9 cellular contexts compared by ENCODE assay signal in the genomic region with DNA sequence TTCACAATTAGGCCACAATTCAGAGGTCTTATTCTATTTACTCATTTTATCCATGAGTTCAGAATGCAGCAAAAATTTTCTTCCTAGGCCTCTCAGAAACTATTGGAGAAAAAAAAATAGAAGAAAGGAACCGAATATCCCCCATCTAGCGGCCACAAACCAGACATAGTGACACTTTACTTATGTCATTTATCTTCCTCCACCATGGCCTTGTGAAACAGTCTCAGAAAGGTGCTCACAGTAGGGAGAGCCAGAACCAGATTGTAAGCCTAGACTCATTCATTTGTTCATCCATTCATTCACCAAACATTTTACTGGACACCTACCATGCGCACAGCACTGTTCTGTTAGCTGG. TPM values are rescaled to one million over a fixed set of nuclear protein-coding genes. Genes with fewer than 3 reads are reported as not detected.
DNase-seq lines count a peak whose midpoint lies in the region; ATAC-seq and TF ChIP-seq lines count a peak whose summit lies in the region.
"Had no signal": no experiment of that assay in that cellular context is flagged by ENCODE, and none has a peak within 500 bp of the region (broad histone marks: within the 10 kb centered on the region; RNA-seq: fewer than 3 reads in every experiment).

No MANE protein-coding gene starts in this region.

- no peak overlapping the region for H3K27ac ChIP-seq in mesenchymal stem cell (ENCODE audit: low read length, poor library complexity, severe bottlenecking)
- peak overlapping the region in 1 of 2 donors; percentile 76 for H3K27ac ChIP-seq in testis
- H3K27ac ChIP-seq: VCaP had no signal

- H3K4me1 Mint-ChIP-seq in natural killer cell treated with Interleukin-12 subunit alpha and Interleukin-12 subunit beta and Interleukin-15 and Interleukin-18, amount 100 ng/mL, for 72 hours (ENCODE audit: low read depth in 2 of 2), result peaks cover 13 to 14% of the 10 kb centered on the region in 2 donors

- peaks cover 5% of the 10 kb centered on the region for H3K9me3 Mint-ChIP-seq in natural killer cell treated with Interleukin-12 subunit alpha and Interleukin-12 subunit beta and Interleukin-15 and Interleukin-18, amount 100 ng/mL, for 72 hours

- no peak overlapping the region for H3K4me3 Mint-ChIP-seq in natural killer cell treated with Interleukin-12 subunit alpha and Interleukin-12 subunit beta and Interleukin-15 and Interleukin-18, amount 100 ng/mL, for 72 hours

- H3K4me2 ChIP-seq in mesenchymal stem cell (ENCODE audit: low read length, poor library complexity, severe bottlenecking), result no peak overlapping the region

- intact Hi-C loops in testis (cut with DNase I; ENCODE audit: low total_unique reads), result no loop called here
- intact Hi-C loops in Right ventricle myocardium superior (cut with DNase I), result no loop called here

- H3K4me1 ChIP-seq in mesenchymal stem cell (ENCODE audit: control insufficient read depth, insufficient read depth, low read depth, low read length) (peaks cover 30% of the 10 kb centered on the region), testis (peaks cover 65% of the 10 kb centered on the region)

- H2AK5ac ChIP-seq in mesenchymal stem cell (ENCODE audit: low read length, severe bottlenecking), result no peak overlapping the region

- H3K9me3 ChIP-seq in mesenchymal stem cell (ENCODE audit: control insufficient read depth, low read length) (no peaks in the 10 kb centered on the region), testis (no peaks in the 10 kb centered on the region)

- DNase-seq in GM12865 (ENCODE audit: low read depth) (peak; percentile 67), mesenchymal stem cell (no peak), testis (no peak), H4 (ENCODE audit: low spot score) (no peak), Right ventricle myocardium superior (no peak)
- no peak for DNase-seq in natural killer cell treated with Interleukin-12 subunit alpha and Interleukin-12 subunit beta and Interleukin-15 and Interleukin-18, amount 100 ng/mL, for 72 hours (ENCODE audit: low spot score)

- peak overlapping the region in 1 of 2 experiments; percentile 55 for H2BK12ac ChIP-seq in mesenchymal stem cell (ENCODE audit: low read length in 2 of 2)

- H3K4me3 ChIP-seq in GM12865 (ENCODE audit: low read depth, low read length), result peak overlapping the region; percentile 35
- peak overlapping the region in 1 of 2 experiments; percentile 47 for H3K4me3 ChIP-seq in mesenchymal stem cell (ENCODE audit: insufficient read depth in 1 of 2, low read depth in 1 of 2, low read length in 2 of 2)
- H3K4me3 ChIP-seq in testis, result no peak overlapping the region

- no peaks in the 10 kb centered on the region for H3K27me3 ChIP-seq in mesenchymal stem cell (ENCODE audit: control insufficient read depth in 1 of 2, insufficient read depth in 1 of 2, low read length in 2 of 2)
- H3K27me3 ChIP-seq in testis, result no peaks in the 10 kb centered on the region

- peak; percentile 17 for ATAC-seq in GM19468 (IDR thresholded peaks at IDR 0.05; ENCODE audit: extremely low read depth, unreplicated experiment)
- peak; percentile 60 for ATAC-seq in HG03159 (IDR thresholded peaks at IDR 0.05; ENCODE audit: unreplicated experiment)
- ATAC-seq in Right ventricle myocardium superior (ENCODE audit: poor library complexity), result no peak
- ATAC-seq in natural killer cell treated with Interleukin-12 subunit alpha and Interleukin-12 subunit beta and Interleukin-15 and Interleukin-18, amount 100 ng/mL, for 72 hours, result no peak

- H3K79me1 ChIP-seq in mesenchymal stem cell (replicated peaks; ENCODE audit: low read length, poor library complexity, severe bottlenecking), result no peaks in the 10 kb centered on the region

- H3K18ac ChIP-seq in mesenchymal stem cell (ENCODE audit: low read depth in 1 of 2, low read length in 2 of 2), result peak overlapping the region; percentile 0 to 13

- no peak overlapping the region for H2AFZ ChIP-seq in mesenchymal stem cell (ENCODE audit: low read depth, low read length)

- H4K8ac ChIP-seq in mesenchymal stem cell (ENCODE audit: low read length), result no peak overlapping the region

- peaks cover 5% of the 10 kb centered on the region for H3K36me3 Mint-ChIP-seq in natural killer cell treated with Interleukin-12 subunit alpha and Interleukin-12 subunit beta and Interleukin-15 and Interleukin-18, amount 100 ng/mL, for 72 hours

- 89% methylated on average over 3 of the region's 3 CpGs for WGBS in mesenchymal stem cell
- WGBS in testis, 2 donors, result 84 to 100% methylated on average over 3 of the region's 3 CpGs

- TF ChIP-seq CTCF in GM12865 (IDR thresholded peaks at IDR 0.05; ENCODE audit: insufficient read depth, low read depth, low read length, missing control alignments) (no peak), testis (IDR thresholded peaks at IDR 0.05) (no peak)

- peak overlapping the region; percentile 69 for H3K9ac ChIP-seq in mesenchymal stem cell (ENCODE audit: low read length)

- H3K36me3 ChIP-seq in mesenchymal stem cell (ENCODE audit: control insufficient read depth in 1 of 2, insufficient read depth in 2 of 2, low read depth in 1 of 2, low read length in 2 of 2) (peaks cover 6 to 10% of the 10 kb centered on the region in 2 experiments), testis (ENCODE audit: low read depth, missing control alignments) (no peaks in the 10 kb centered on the region)

- no peak overlapping the region for H4K91ac ChIP-seq in mesenchymal stem cell (ENCODE audit: low read length)

- no peak overlapping the region for H3K4ac ChIP-seq in mesenchymal stem cell (ENCODE audit: low read depth in 1 of 2, low read length in 2 of 2)

- no peak overlapping the region for H2BK5ac ChIP-seq in mesenchymal stem cell (ENCODE audit: low read depth, low read length, poor library complexity, severe bottlenecking)

- no peak overlapping the region for H2BK15ac ChIP-seq in mesenchymal stem cell (ENCODE audit: low read depth, poor library complexity, severe bottlenecking)

- no peak overlapping the region for H3K14ac ChIP-seq in mesenchymal stem cell (ENCODE audit: low read length in 2 of 2)

- no peak overlapping the region for H3K27ac Mint-ChIP-seq in natural killer cell treated with Interleukin-12 subunit alpha and Interleukin-12 subunit beta and Interleukin-15 and Interleukin-18, amount 100 ng/mL, for 72 hours

- no peaks in the 10 kb centered on the region for H3K27me3 Mint-ChIP-seq in natural killer cell treated with Interleukin-12 subunit alpha and Interleukin-12 subunit beta and Interleukin-15 and Interleukin-18, amount 100 ng/mL, for 72 hours

- no peak for TF ChIP-seq POLR2A in testis (IDR thresholded peaks at IDR 0.05)

- H3K23ac ChIP-seq in mesenchymal stem cell (ENCODE audit: low read length in 2 of 2), result no peak overlapping the region

- H2BK120ac ChIP-seq in mesenchymal stem cell (ENCODE audit: low read depth, low read length), result no peak overlapping the region

RNA-seq across cellular contexts. Expression of gene CREB3L2, which starts 16.0 kb away (rescaled TPM):
- 52.7 TPM for polyA plus RNA-seq in mesenchymal stem cell (2013, experiment 1 of 2)
- 51.1 TPM for polyA plus RNA-seq in mesenchymal stem cell (2013, experiment 2 of 2)
- total RNA-seq in testis (10 to 100 TPM; 23.4 to 23.9 TPM), Right ventricle myocardium superior (18.1 TPM)
- 22.0 TPM for polyA plus RNA-seq in testis (ENCODE audit: insufficient read depth, low read depth, low replicate concordance)
- total RNA-seq in H4 (2014; rRNA removed; shearing (Covaris generic)), result 13.0 and 18.0 TPM in 2 replicates
- 10 to 100 TPM; 53.5 to 59.0 TPM for total RNA-seq in natural killer cell treated with Interleukin-12 subunit alpha and Interleukin-12 subunit beta and Interleukin-15 and Interleukin-18, amount 100 ng/mL, for 72 hours

Comparison
In these comparisons a context has a peak if more than half of its experiments do, and no peak if none do; other contexts are left out.
1. ATAC-seq: peak in GM19468 (single experiment) and HG03159 (single experiment); none in Right ventricle myocardium superior (single experiment) and natural killer cell treated with Interleukin-12 subunit alpha and Interleukin-12 subunit beta and Interleukin-15 and Interleukin-18, amount 100 ng/mL, for 72 hours (0 of 2).